ENCODE assay signal across 36 cellular contexts in genomic region chr13:25352806-25353205, GRCh38. TPM values are rescaled to one million over a fixed set of nuclear protein-coding genes. Genes with fewer than 3 reads are reported as not detected.
"Had no signal": no experiment of that assay in that cellular context is flagged by ENCODE, and none has a peak within 500 bp of the region (broad histone marks: within the 10 kb centered on the region; RNA-seq: fewer than 3 reads in every experiment).

No MANE protein-coding gene starts in this region.

- H3K27ac ChIP-seq: adrenal gland, brain microvascular endothelial cell, coronary artery, epithelial cell of prostate, esophagus squamous epithelium, gastroesophageal sphincter, heart right ventricle had no signal

- DNase-seq: activated CD4-positive, alpha-beta memory T cell treated with anti-CD3 and anti-CD28 coated beads for 36 hours; activated CD4-positive, alpha-beta T cell treated with anti-CD3 and anti-CD28 coated beads for 36 hours; activated CD4-positive, alpha-beta T cell treated with anti-CD3 and anti-CD28 coated beads, Interleukin-2, amount 10 ng/mL, durations not matched to agents 24 days and 14 days; activated CD4-positive, CD25-positive, alpha-beta regulatory T cell; activated CD4-positive, CD25-positive, alpha-beta regulatory T cell treated with anti-CD3 and anti-CD28 coated beads, Interleukin-2, amount 50 U/mL, for 72 hours; activated CD8-positive, alpha-beta memory T cell treated with anti-CD3 and anti-CD28 coated beads, Interleukin-2, amount 10 ng/mL, durations not matched to agents 7 days and 5 days; activated CD8-positive, alpha-beta memory T cell treated with anti-CD3 and anti-CD28 coated beads, Interleukin-2, amount 50 U/mL, for 4 hours; activated CD8-positive, alpha-beta T cell treated with anti-CD3 and anti-CD28 coated beads, Interleukin-2, amount 10 ng/mL, durations not matched to agents 7 days and 5 days; activated effector memory CD4-positive, alpha-beta T cell treated with anti-CD3 and anti-CD28 coated beads, Interleukin-2, amount 50 U/mL, for 16 hours; activated naive CD4-positive, alpha-beta T cell treated with anti-CD3 and anti-CD28 coated beads for 36 hours; activated naive CD8-positive, alpha-beta T cell treated with anti-CD3 and anti-CD28 coated beads for 36 hours; activated naive CD8-positive, alpha-beta T cell treated with anti-CD3 and anti-CD28 coated beads, Interleukin-2, amount 50 U/mL, for 24 hours; activated T-cell treated with anti-CD3 and anti-CD28 coated beads, Interleukin-2, amount 50 U/mL, for 1 hour; activated T-cell treated with anti-CD3 and anti-CD28 coated beads, Interleukin-2, amount 50 U/mL, for 48 hours; adrenal gland; brain microvascular endothelial cell; effector CD4-positive, alpha-beta T cell; effector memory CD8-positive, alpha-beta T cell; esophagus squamous epithelium; foreskin melanocyte; heart right ventricle; T-helper 1 cell; T-helper 17 cell; T1000 had no signal

- FAIRE-seq: astrocyte, bronchial epithelial cell, endothelial cell of umbilical vein had no signal

- H3K27me3 ChIP-seq: brain microvascular endothelial cell had no signal

- H3K27ac Mint-ChIP-seq: activated CD4-positive, alpha-beta memory T cell treated with anti-CD3 and anti-CD28 coated beads for 36 hours; activated CD4-positive, alpha-beta T cell treated with anti-CD3 and anti-CD28 coated beads for 36 hours; activated CD4-positive, alpha-beta T cell treated with anti-CD3 and anti-CD28 coated beads, Interleukin-2, amount 10 ng/mL, durations not matched to agents 24 days and 14 days; activated CD8-positive, alpha-beta memory T cell treated with anti-CD3 and anti-CD28 coated beads, Interleukin-2, amount 10 ng/mL, durations not matched to agents 7 days and 5 days; activated CD8-positive, alpha-beta T cell treated with anti-CD3 and anti-CD28 coated beads, Interleukin-2, amount 10 ng/mL, durations not matched to agents 7 days and 5 days; activated naive CD4-positive, alpha-beta T cell treated with anti-CD3 and anti-CD28 coated beads for 36 hours; activated naive CD4-positive, alpha-beta T cell treated with anti-CD3 and anti-CD28 coated beads, Interleukin-2, amount 50 U/mL, for 24 hours; activated naive CD8-positive, alpha-beta T cell treated with anti-CD3 and anti-CD28 coated beads for 36 hours; activated naive CD8-positive, alpha-beta T cell treated with anti-CD3 and anti-CD28 coated beads, Interleukin-2, amount 50 U/mL, for 24 hours; activated T-helper 1 cell treated with anti-CD3 and anti-CD28 coated beads, Interleukin-12 subunit alpha, Interleukin-12 subunit beta, Interleukin-2, Interleukin-4 antibody, amounts not matched to agents 30 ng/mL and 10 ng/mL and 1 ng/mL, durations not matched to agents 14 hours and 24 hours and 36 hours; activated T-helper 2 cell treated with anti-CD3 and anti-CD28 coated beads, Interferon-gamma antibody, Interleukin-2, Interleukin-4, amounts not matched to agents 10 μg/mL and 5 μg/mL and 100 μg/mL, durations not matched to agents 14 hours and 24 hours and 36 hours; dendritic cell treated with granulocyte-macrophage colony-stimulating factor and Interleukin-4, amounts not matched to agents 40 ng/mL and 50 ng/mL, for 4 days; effector memory CD8-positive, alpha-beta T cell; T-helper 17 cell; T-helper 2 cell treated with Interferon-gamma antibody and Interleukin-4, amounts not matched to agents 5 μg/mL and 100 μg/mL, for 36 hours had no signal

- H3K9me3 Mint-ChIP-seq: activated CD4-positive, alpha-beta memory T cell treated with anti-CD3 and anti-CD28 coated beads for 36 hours; activated CD4-positive, alpha-beta T cell treated with anti-CD3 and anti-CD28 coated beads, Interleukin-2, amount 10 ng/mL, durations not matched to agents 24 days and 14 days; activated naive CD4-positive, alpha-beta T cell treated with anti-CD3 and anti-CD28 coated beads for 36 hours; activated naive CD4-positive, alpha-beta T cell treated with anti-CD3 and anti-CD28 coated beads, Interleukin-2, amount 50 U/mL, for 24 hours; activated naive CD8-positive, alpha-beta T cell treated with anti-CD3 and anti-CD28 coated beads for 36 hours; activated naive CD8-positive, alpha-beta T cell treated with anti-CD3 and anti-CD28 coated beads, Interleukin-2, amount 50 U/mL, for 24 hours; activated T-helper 1 cell treated with anti-CD3 and anti-CD28 coated beads, Interleukin-12 subunit alpha, Interleukin-12 subunit beta, Interleukin-2, Interleukin-4 antibody, amounts not matched to agents 30 ng/mL and 10 ng/mL and 1 ng/mL, durations not matched to agents 14 hours and 24 hours and 36 hours; activated T-helper 2 cell treated with anti-CD3 and anti-CD28 coated beads, Interferon-gamma antibody, Interleukin-2, Interleukin-4, amounts not matched to agents 10 μg/mL and 5 μg/mL and 100 μg/mL, durations not matched to agents 14 hours and 24 hours and 36 hours; central memory CD8-positive, alpha-beta T cell; dendritic cell treated with granulocyte-macrophage colony-stimulating factor and Interleukin-4, amounts not matched to agents 40 ng/mL and 50 ng/mL, for 4 days; effector memory CD8-positive, alpha-beta T cell; T-helper 2 cell treated with Interferon-gamma antibody and Interleukin-4, amounts not matched to agents 5 μg/mL and 100 μg/mL, for 36 hours had no signal

- H3K4me3 ChIP-seq: adrenal gland, coronary artery, esophagus squamous epithelium, gastroesophageal sphincter, heart right ventricle had no signal

- H3K36me3 ChIP-seq: adrenal gland, brain microvascular endothelial cell, esophagus squamous epithelium, gastroesophageal sphincter, heart right ventricle had no signal

- H3K4me1 Mint-ChIP-seq: activated CD4-positive, alpha-beta T cell treated with anti-CD3 and anti-CD28 coated beads for 36 hours; activated CD4-positive, alpha-beta T cell treated with anti-CD3 and anti-CD28 coated beads, Interleukin-2, amount 10 ng/mL, durations not matched to agents 24 days and 14 days; activated CD8-positive, alpha-beta memory T cell treated with anti-CD3 and anti-CD28 coated beads, Interleukin-2, amount 10 ng/mL, durations not matched to agents 7 days and 5 days; activated naive CD4-positive, alpha-beta T cell treated with anti-CD3 and anti-CD28 coated beads, Interleukin-2, amount 50 U/mL, for 24 hours; activated naive CD8-positive, alpha-beta T cell treated with anti-CD3 and anti-CD28 coated beads for 36 hours; activated naive CD8-positive, alpha-beta T cell treated with anti-CD3 and anti-CD28 coated beads, Interleukin-2, amount 50 U/mL, for 24 hours; central memory CD8-positive, alpha-beta T cell; T-helper 17 cell had no signal

- H3K4me1 ChIP-seq: adrenal gland, esophagus squamous epithelium, gastroesophageal sphincter, heart right ventricle had no signal

- H3K36me3 Mint-ChIP-seq: activated CD4-positive, alpha-beta memory T cell treated with anti-CD3 and anti-CD28 coated beads for 36 hours; activated CD8-positive, alpha-beta memory T cell treated with anti-CD3 and anti-CD28 coated beads, Interleukin-2, amount 10 ng/mL, durations not matched to agents 7 days and 5 days; activated naive CD8-positive, alpha-beta T cell treated with anti-CD3 and anti-CD28 coated beads for 36 hours had no signal

- H3K4me3 Mint-ChIP-seq: activated CD4-positive, alpha-beta memory T cell treated with anti-CD3 and anti-CD28 coated beads for 36 hours; activated CD4-positive, alpha-beta T cell treated with anti-CD3 and anti-CD28 coated beads for 36 hours; activated CD4-positive, alpha-beta T cell treated with anti-CD3 and anti-CD28 coated beads, Interleukin-2, amount 10 ng/mL, durations not matched to agents 24 days and 14 days; activated CD8-positive, alpha-beta memory T cell treated with anti-CD3 and anti-CD28 coated beads, Interleukin-2, amount 10 ng/mL, durations not matched to agents 7 days and 5 days; activated CD8-positive, alpha-beta T cell treated with anti-CD3 and anti-CD28 coated beads, Interleukin-2, amount 10 ng/mL, durations not matched to agents 7 days and 5 days; activated naive CD4-positive, alpha-beta T cell treated with anti-CD3 and anti-CD28 coated beads for 36 hours; activated naive CD4-positive, alpha-beta T cell treated with anti-CD3 and anti-CD28 coated beads, Interleukin-2, amount 50 U/mL, for 24 hours; activated naive CD8-positive, alpha-beta T cell treated with anti-CD3 and anti-CD28 coated beads for 36 hours; activated naive CD8-positive, alpha-beta T cell treated with anti-CD3 and anti-CD28 coated beads, Interleukin-2, amount 50 U/mL, for 24 hours; activated T-helper 1 cell treated with anti-CD3 and anti-CD28 coated beads, Interleukin-12 subunit alpha, Interleukin-12 subunit beta, Interleukin-2, Interleukin-4 antibody, amounts not matched to agents 30 ng/mL and 10 ng/mL and 1 ng/mL, durations not matched to agents 14 hours and 24 hours and 36 hours; central memory CD8-positive, alpha-beta T cell; dendritic cell treated with granulocyte-macrophage colony-stimulating factor and Interleukin-4, amounts not matched to agents 40 ng/mL and 50 ng/mL, for 4 days; effector memory CD8-positive, alpha-beta T cell; T-helper 17 cell; T-helper 2 cell treated with Interferon-gamma antibody and Interleukin-4, amounts not matched to agents 5 μg/mL and 100 μg/mL, for 36 hours had no signal

- H3K9me3 ChIP-seq: adrenal gland, esophagus squamous epithelium, gastroesophageal sphincter, heart right ventricle had no signal

RNA-seq across cellular contexts. Expression of gene ATP8A2, which starts 19.0 kb away (rescaled TPM):
- total RNA-seq: bronchial epithelial cell, esophagus squamous epithelium had no signal
